In genomic region chr2:54687595-54688152, GRCh38 we compare ENCODE assay signal across 24 cellular contexts.
"Had no signal": no experiment of that assay in that cellular context is flagged by ENCODE, and none has a peak within 500 bp of the region (broad histone marks: within the 10 kb centered on the region; RNA-seq: fewer than 3 reads in every experiment).

No MANE protein-coding gene starts in this region.

- H3K9me3 ChIP-seq: neutrophil, transverse colon, vagina had no signal

- H3K27ac ChIP-seq: brain microvascular endothelial cell, foreskin keratinocyte, neutrophil, parathyroid adenoma, transverse colon, vagina, WERI-Rb-1 had no signal

- H3K79me2 ChIP-seq: parathyroid adenoma had no signal

- H3K9ac ChIP-seq: parathyroid adenoma had no signal

- H3K9me3 Mint-ChIP-seq: central memory CD8-positive, alpha-beta T cell; natural killer cell; stimulated activated naive B cell treated with anti-CD40 and anti-IgM and Interleukin-4, amounts not matched to agents 10 μg/mL and 1 μg/mL and 100 μg/mL, for 72 hours had no signal

- ATAC-seq: foreskin keratinocyte, left ventricle myocardium superior, natural killer cell had no signal

- H3K4me3 ChIP-seq: transverse colon, vagina had no signal

- H3K36me3 ChIP-seq: brain microvascular endothelial cell, neutrophil, transverse colon, vagina, WERI-Rb-1 had no signal

- H3K27ac Mint-ChIP-seq: activated naive CD8-positive, alpha-beta T cell; natural killer cell; stimulated activated naive B cell treated with anti-CD40 and anti-IgM and Interleukin-4, amounts not matched to agents 10 μg/mL and 1 μg/mL and 100 μg/mL, for 72 hours had no signal

- DNase-seq: activated CD4-positive, alpha-beta T cell treated with anti-CD3 and anti-CD28 coated beads for 48 hours; activated effector memory CD4-positive, alpha-beta T cell treated with Interleukin-2 at 50 U/mL for 16 hours; activated T-cell treated with anti-CD3 and anti-CD28 coated beads for 4 hours; anterior cingulate cortex; brain microvascular endothelial cell; cortex of kidney; effector CD8-positive, alpha-beta T cell; foreskin keratinocyte; glutamatergic neuron; hypothalamus; left ventricle myocardium superior; mesenchymal stem cell; natural killer cell; stimulated activated CD4-positive, alpha-beta T cell treated with anti-CD3 and anti-CD28 coated beads, Interleukin-2, amount 100 ng/mL, for 48 hours; stimulated activated naive B cell treated with anti-CD40 and anti-IgM and Interleukin-4, amounts not matched to agents 10 μg/mL and 1 μg/mL and 100 μg/mL, for 72 hours; substantia nigra; T1000; transverse colon; WERI-Rb-1 had no signal

- H3K4me3 Mint-ChIP-seq: activated naive CD8-positive, alpha-beta T cell; central memory CD8-positive, alpha-beta T cell; natural killer cell; stimulated activated naive B cell treated with anti-CD40 and anti-IgM and Interleukin-4, amounts not matched to agents 10 μg/mL and 1 μg/mL and 100 μg/mL, for 72 hours had no signal

- H2AFZ ChIP-seq: parathyroid adenoma had no signal

- H3K4me1 ChIP-seq: foreskin keratinocyte, transverse colon, vagina had no signal

- H3K36me3 Mint-ChIP-seq: natural killer cell; stimulated activated naive B cell treated with anti-CD40 and anti-IgM and Interleukin-4, amounts not matched to agents 10 μg/mL and 1 μg/mL and 100 μg/mL, for 72 hours had no signal

- H3K27me3 ChIP-seq: brain microvascular endothelial cell, neutrophil, transverse colon, vagina had no signal

- H3K4me1 Mint-ChIP-seq: central memory CD8-positive, alpha-beta T cell; natural killer cell had no signal
